Comparison of ENCODE assay signal across 8 cellular contexts in the genomic region with DNA sequence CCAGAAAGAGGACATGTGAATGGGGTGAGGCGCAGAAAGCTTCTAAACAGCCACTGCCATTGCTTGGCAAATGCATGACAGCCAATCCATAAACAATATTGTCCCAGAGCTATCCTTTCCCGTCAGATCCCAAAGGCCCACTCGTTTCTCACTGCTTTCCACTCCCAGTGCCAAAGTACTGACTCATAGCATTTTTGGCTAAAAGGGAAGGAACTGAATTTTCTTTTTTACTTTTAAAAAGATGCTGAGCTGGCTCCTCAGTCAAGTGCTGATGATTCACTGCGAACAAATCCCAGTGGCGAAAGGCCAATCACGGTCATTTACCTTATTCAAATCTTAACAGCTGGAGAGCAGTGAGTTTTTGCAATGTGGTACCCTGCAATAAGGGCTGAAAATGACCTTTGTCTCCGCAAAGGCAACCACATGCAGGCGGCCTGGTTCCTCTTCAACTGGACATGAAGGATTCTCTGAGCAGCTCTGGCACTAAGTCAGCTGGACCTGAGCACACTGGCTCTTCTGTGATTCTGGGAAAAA.
DNase-seq lines count a peak whose midpoint lies in the region; ATAC-seq and TF ChIP-seq lines count a peak whose summit lies in the region.

No MANE protein-coding gene starts in this region.

- TF ChIP-seq POLR2A in lower leg skin (IDR thresholded peaks at IDR 0.05), result no peak

- DNase-seq in HT1080 (ENCODE audit: low read depth) (peak; percentile 77), coronary artery (ENCODE audit: low spot score) (peak; percentile 86), lower leg skin (ENCODE audit: low spot score in 2 of 2) (peak; percentile 87 to 94), superior temporal gyrus (ENCODE audit: extremely low spot score) (peak; percentile 78), NCI-H1105 treated with DMSO at 0.1 percent for 48 hours (lab: John Stamatoyannopoulos, UW) (no peak), DMS53 treated with DMSO at 0.1 percent for 48 hours (lab: John Stamatoyannopoulos, UW; ENCODE audit: unreplicated experiment) (no peak), NAMALWA (ENCODE audit: low spot score) (no peak)

- peak overlapping the region; percentile 80 to 83 for H3K27ac ChIP-seq in coronary artery

- H3K4me3 ChIP-seq in coronary artery (peak overlapping the region; percentile 25), lower leg skin (ENCODE audit: low read depth, poor library complexity, severe bottlenecking) (no peak overlapping the region)

- intact Hi-C loops in lower leg skin (cut with DNase I; ENCODE audit: low total_unique reads), result loop anchor here (5.0 kb wide), 1 partner anchor 298 kb away; no protein-coding TSS in a partner anchor

- 31 to 47% methylated on average over 8 of the region's 8 CpGs for WGBS in lower leg skin, 2 donors

- no peak for ATAC-seq in HG03439 (IDR thresholded peaks at IDR 0.05; ENCODE audit: unreplicated experiment)

- TF ChIP-seq CTCF in coronary artery (IDR thresholded peaks at IDR 0.05) (no peak), lower leg skin (IDR thresholded peaks at IDR 0.05) (no peak)

Comparison
In these comparisons a context has a peak if more than half of its experiments do, and no peak if none do; other contexts are left out.
1. DNase-seq: peak in HT1080 (single experiment), coronary artery (single experiment), lower leg skin (2 of 2) and superior temporal gyrus (single experiment); none in NCI-H1105 treated with DMSO at 0.1 percent for 48 hours (single experiment), DMS53 treated with DMSO at 0.1 percent for 48 hours (single experiment) and NAMALWA (single experiment).